ENCODE assay signal across 15 cellular contexts in genomic region chr5:175904577-175904976, GRCh38. TPM values are rescaled to one million over a fixed set of nuclear protein-coding genes. Genes with fewer than 3 reads are reported as not detected.
DNase-seq lines count a peak whose midpoint lies in the region; ATAC-seq, FAIRE-seq and TF ChIP-seq lines count a peak whose summit lies in the region.
"Not testable (repeated sequence)": the region's sequence is repeated elsewhere in the genome, so short reads cannot be mapped to it uniquely, and the experiment has no call there.
"Had no signal": no experiment of that assay in that cellular context is flagged by ENCODE, and none has a peak within 500 bp of the region (broad histone marks: within the 10 kb centered on the region; RNA-seq: fewer than 3 reads in every experiment).

No MANE protein-coding gene starts in this region.

- H3K27me3 ChIP-seq in GM23338 (ENCODE audit: insufficient read depth); PC-3 (ENCODE audit: low read length); H1 (replicated peaks in 1 of 4; ENCODE audit: control insufficient read depth in 3 of 4, extremely low read depth in 1 of 4, insufficient read depth in 3 of 4, low read length in 3 of 4); osteoblast (ENCODE audit: insufficient read depth, low read length): not testable (repeated sequence)

- H2AK5ac ChIP-seq in H1 (ENCODE audit: low read depth, low read length) = not testable (repeated sequence)

- not testable (repeated sequence) for H2BK120ac ChIP-seq in H1 (replicated peaks; ENCODE audit: low read depth, low read length)

- not testable (repeated sequence) for H3K9me2 ChIP-seq in GM23338 (ENCODE audit: insufficient read depth); PC-3 (replicated peaks; ENCODE audit: low read length)

- H3K27me3 Mint-ChIP-seq in GM23338 (ENCODE audit: insufficient read depth, low read depth, poor library complexity); activated naive CD4-positive, alpha-beta T cell treated with anti-CD3 and anti-CD28 coated beads, Interleukin-2, amount 10 ng/mL, durations not matched to agents 7 days and 5 days; glutamatergic neuron (ENCODE audit: unreplicated experiment): not testable (repeated sequence)

- not testable (repeated sequence) for H2BK20ac ChIP-seq in H1 (ENCODE audit: low read length)

- H2BK5ac ChIP-seq in H1 (ENCODE audit: low read depth, low read length) = not testable (repeated sequence)

- TF ChIP-seq CTCF in A549 (IDR thresholded peaks at IDR 0.05) = peak; percentile 37; the same call in 2 of the 3 replicates
- peak; percentile 36 to 60; a peak in 3 of 4 replicates for TF ChIP-seq CTCF in GM23338 (conservative IDR thresholded peaks at IDR 0.05; ENCODE audit: low read depth in 2 of 2)
- peak; percentile 32; the same call in 1 of the 2 replicates for TF ChIP-seq CTCF in PC-3 (conservative IDR thresholded peaks at IDR 0.05; ENCODE audit: low read depth, low read length)
- TF ChIP-seq CTCF in H1 (IDR thresholded peaks at IDR 0.05; ENCODE audit: control extremely low read depth in 1 of 3, insufficient read depth in 1 of 3, low read depth in 1 of 3, low read length in 3 of 3) = not testable (repeated sequence)
- TF ChIP-seq CTCF in glutamatergic neuron (IDR thresholded peaks at IDR 0.05; ENCODE audit: partially characterized antibody, unreplicated experiment) = peak; percentile 38
- peak; percentile 29 for TF ChIP-seq CTCF in osteoblast (IDR thresholded peaks at IDR 0.05; ENCODE audit: extremely low read depth, low read depth, low read length)

- CTCF ChIA-PET in A549 (lab: Yijun Ruan, JAX) = interaction anchor here (0.6 to 1.8 kb wide), 4 partner anchors 9 to 175 kb away, joined by 3 to 9 read pairs (median 6); no protein-coding TSS in a partner anchor
- CTCF ChIA-PET in PC-3 (lab: Charles Lee) = not testable (repeated sequence)
- CTCF ChIA-PET in activated naive CD4-positive, alpha-beta T cell treated with anti-CD3 and anti-CD28 coated beads, Interleukin-2, amount 10 ng/mL, durations not matched to agents 7 days and 5 days (lab: Charles Lee) = interaction anchor here (1.2 kb wide), 1 partner anchor 175 kb away, joined by 4 read pairs; no protein-coding TSS in a partner anchor
- CTCF ChIA-PET in H1 (lab: Charles Lee; ENCODE audit: partially characterized antibody) = interaction anchor here (0.6 to 1.9 kb wide), 6 partner anchors 10 to 175 kb away, joined by 3 to 9 read pairs (median 3); no protein-coding TSS in a partner anchor

- POLR2A ChIA-PET in A549 (lab: Yijun Ruan, JAX); PC-3 (lab: Charles Lee; ENCODE audit: unreplicated experiment); H1 (lab: Charles Lee; ENCODE audit: partially characterized antibody): not testable (repeated sequence)

- H3K56ac ChIP-seq in H1 (replicated peaks; ENCODE audit: insufficient read length, low read depth, low read length) = not testable (repeated sequence)

- not testable (repeated sequence) for H3K4me2 ChIP-seq in A549; GM23338; PC-3 (ENCODE audit: low read length); H1 (ENCODE audit: insufficient read depth in 1 of 2, low read depth in 2 of 2, low read length in 2 of 2); osteoblast (ENCODE audit: insufficient read depth, low read length)

- WGBS in A549 (ENCODE audit: missing lambda C conversion rate) = 29% methylated on average over 1 of the region's 1 CpG
- WGBS in H1 (ENCODE audit: extremely low coverage in 1 of 2, insufficient coverage in 1 of 2, insufficient read length in 1 of 2, insufficient replicate concordance in 2 of 2, low coverage in 1 of 2, low lambda C conversion rate in 2 of 2, missing lambda C conversion rate in 1 of 2), 2 experiments = 36% methylated on average over 1 of the region's 1 CpG; no CpG with 5 or more reads in 1 of the 2 experiments

- not testable (repeated sequence) for H3K9me3 Mint-ChIP-seq in GM23338; activated naive CD4-positive, alpha-beta T cell treated with anti-CD3 and anti-CD28 coated beads, Interleukin-2, amount 10 ng/mL, durations not matched to agents 7 days and 5 days; glutamatergic neuron (ENCODE audit: unreplicated experiment)

- not testable (repeated sequence) for H3K18ac ChIP-seq in H1 (ENCODE audit: extremely low read depth, low read length)

- not testable (repeated sequence) for H3K79me1 ChIP-seq in H1 (ENCODE audit: low read depth, low read length)

- H3K27ac ChIP-seq in A549 = peak overlapping the region in 1 of 2 experiments; percentile 60; a peak in 1 of 6 replicates
- H3K27ac ChIP-seq in GM23338 (ENCODE audit: low read depth); PC-3 (ENCODE audit: low read length); H1 (ENCODE audit: low read depth, low read length); osteoblast (ENCODE audit: low read depth, low read length): not testable (repeated sequence)

- TF ChIP-seq POLR2A in A549 (IDR thresholded peaks at IDR 0.05; ENCODE audit: low read length); H1 (IDR thresholded peaks at IDR 0.05; ENCODE audit: control extremely low read depth in 1 of 2, low read depth in 2 of 2, low read length in 2 of 2): not testable (repeated sequence)

- not testable (repeated sequence) for FAIRE-seq in A549 (lab: Jason Lieb, UNC)
- peak; percentile 42 for FAIRE-seq in H1 (lab: Jason Lieb, UNC)

- not testable (repeated sequence) for H3K4ac ChIP-seq in H1 (replicated peaks; ENCODE audit: insufficient read length, low read depth, low read length)

- not testable (repeated sequence) for H3K14ac ChIP-seq in H1 (ENCODE audit: insufficient read length)

- not testable (repeated sequence) for H4K91ac ChIP-seq in H1 (replicated peaks; ENCODE audit: insufficient read length, low read length)

- H3K4me1 Mint-ChIP-seq in GM23338 = peaks cover 15% of the 10 kb centered on the region
- not testable (repeated sequence) for H3K4me1 Mint-ChIP-seq in activated naive CD4-positive, alpha-beta T cell treated with anti-CD3 and anti-CD28 coated beads, Interleukin-2, amount 10 ng/mL, durations not matched to agents 7 days and 5 days; glutamatergic neuron (ENCODE audit: low read depth, unreplicated experiment)

- H3K23ac ChIP-seq in H1 (ENCODE audit: insufficient read length) = not testable (repeated sequence)

- H3F3A ChIP-seq in GM23338 (replicated peaks; ENCODE audit: low read depth); PC-3 (ENCODE audit: low read length, unreplicated experiment): not testable (repeated sequence)

- H4K5ac ChIP-seq in H1 (ENCODE audit: insufficient read length, low read depth, low read length) = not testable (repeated sequence)

- TF ChIP-seq RAD21 in A549 (conservative IDR thresholded peaks at IDR 0.05 in 1 of 2, IDR thresholded peaks at IDR 0.05 in 1 of 2) = peak; percentile 23 to 24; a peak in 2 of 5 replicates
- peak in 1 of 2 experiments; percentile 13; a peak in 1 of 4 replicates for TF ChIP-seq RAD21 in H1 (IDR thresholded peaks at IDR 0.05 in 1 of 2, conservative IDR thresholded peaks at IDR 0.05 in 1 of 2; ENCODE audit: low read depth in 2 of 2, low read length in 2 of 2)

- TF ChIP-seq EP300 in A549 (IDR thresholded peaks at IDR 0.05); H1 (IDR thresholded peaks at IDR 0.05; ENCODE audit: borderline replicate concordance in 1 of 2, low read depth in 2 of 2, low read length in 2 of 2): not testable (repeated sequence)

- H3K4me3 Mint-ChIP-seq in GM23338; activated naive CD4-positive, alpha-beta T cell treated with anti-CD3 and anti-CD28 coated beads, Interleukin-2, amount 10 ng/mL, durations not matched to agents 7 days and 5 days; glutamatergic neuron (ENCODE audit: unreplicated experiment): not testable (repeated sequence)

- not testable (repeated sequence) for H3K36me3 ChIP-seq in GM23338 (ENCODE audit: insufficient read depth); PC-3 (ENCODE audit: low read depth, low read length); H1 (ENCODE audit: control insufficient read depth in 2 of 4, insufficient read depth in 4 of 4, low read length in 3 of 4); osteoblast (ENCODE audit: insufficient read depth, low read length)

- H3K23me2 ChIP-seq in H1 (ENCODE audit: low read depth, low read length) = not testable (repeated sequence)

- not testable (repeated sequence) for H2BK15ac ChIP-seq in H1 (ENCODE audit: low read length)

- H3K4me3 ChIP-seq in A549; GM23338; PC-3 (ENCODE audit: low read length); H1 (ENCODE audit: extremely low read depth in 1 of 4, insufficient read depth in 2 of 4, low read depth in 3 of 4, low read length in 4 of 4); osteoblast (ENCODE audit: insufficient read depth, low read length): not testable (repeated sequence)

- H4K8ac ChIP-seq in H1 (ENCODE audit: extremely low read depth, insufficient read depth, low read length) = not testable (repeated sequence)

- H3K9me3 ChIP-seq in A549; PC-3 (ENCODE audit: low read length); H1 (ENCODE audit: insufficient read depth in 2 of 2, low read depth in 1 of 2, low read length in 1 of 2); osteoblast (ENCODE audit: low read depth, low read length): not testable (repeated sequence)

- H3K9ac ChIP-seq in PC-3 (ENCODE audit: low read length); H1 (replicated peaks in 1 of 4; ENCODE audit: extremely low read depth in 1 of 4, low read depth in 3 of 4, low read length in 3 of 4): not testable (repeated sequence)

- not testable (repeated sequence) for H3K79me2 ChIP-seq in GM23338 (replicated peaks; ENCODE audit: insufficient read depth); PC-3 (ENCODE audit: low read length); H1 (ENCODE audit: control insufficient read depth in 1 of 2, insufficient read depth in 2 of 2, low read length in 2 of 2); osteoblast (ENCODE audit: insufficient read depth, low read length)

- H2BK12ac ChIP-seq in H1 (ENCODE audit: low read depth, low read length) = not testable (repeated sequence)

- not testable (repeated sequence) for H4K20me1 ChIP-seq in GM23338 (replicated peaks; ENCODE audit: insufficient read depth); PC-3 (ENCODE audit: low read length); H1 (replicated peaks in 1 of 2; ENCODE audit: control insufficient read depth in 1 of 2, insufficient read depth in 2 of 2, low read length in 2 of 2); osteoblast (ENCODE audit: insufficient read depth, low read length)

- not testable (repeated sequence) for H3K4me1 ChIP-seq in A549; GM23338 (ENCODE audit: insufficient read depth); PC-3 (ENCODE audit: insufficient read depth, low read length); H1 (replicated peaks in 1 of 4; ENCODE audit: control insufficient read depth in 3 of 4, insufficient read depth in 4 of 4, low read length in 3 of 4); osteoblast (ENCODE audit: insufficient read depth, low read length)

- H3K36me3 Mint-ChIP-seq in GM23338 (ENCODE audit: low read depth); activated naive CD4-positive, alpha-beta T cell treated with anti-CD3 and anti-CD28 coated beads, Interleukin-2, amount 10 ng/mL, durations not matched to agents 7 days and 5 days; glutamatergic neuron (ENCODE audit: unreplicated experiment): not testable (repeated sequence)

- not testable (repeated sequence) for H3K27ac Mint-ChIP-seq in GM23338; activated naive CD4-positive, alpha-beta T cell treated with anti-CD3 and anti-CD28 coated beads, Interleukin-2, amount 10 ng/mL, durations not matched to agents 7 days and 5 days; glutamatergic neuron (ENCODE audit: unreplicated experiment)

- not testable (repeated sequence) for BruUV-seq in PC-3 (replicated peaks; lab: Mats Ljungman, UMichigan)

- ATAC-seq in A549 (peak; percentile 72 to 90; a peak in 4 of 6 replicates), GM23338 (peak; percentile 59), PC-3 (peak; percentile 63)

- not testable (repeated sequence) for DNase-seq in A549 (ENCODE audit: low read depth in 1 of 2, low spot score in 1 of 2); GM23338 (ENCODE audit: low spot score); PC-3; glutamatergic neuron; osteoblast (ENCODE audit: insufficient read length, low spot score, missing footprints)
- DNase-seq in EH (ENCODE audit: low read depth) (peak; percentile 25), H1 (ENCODE audit: low read depth in 1 of 2, low spot score in 2 of 2) (peak in 1 of 2 experiments; percentile 42)
- DNase-seq in activated naive CD4-positive, alpha-beta T cell treated with anti-CD3 and anti-CD28 coated beads, Interleukin-2, amount 10 ng/mL, durations not matched to agents 7 days and 5 days = peak; percentile 20

- not testable (repeated sequence) for H2AFZ ChIP-seq in GM23338; PC-3 (ENCODE audit: low read length); H1 (ENCODE audit: low read length); osteoblast (ENCODE audit: low read length)

- intact Hi-C loops in PC-3 (cut with micrococcal nuclease) = loop anchor here (1.0 kb wide), 1 partner anchor 174 kb away; no protein-coding TSS in a partner anchor

RNA-seq across cellular contexts. Expression of gene CPLX2, which starts 33.2 kb away (rescaled TPM):
- polyA plus RNA-seq in A549 (2011; rRNA removed) (365 and 415 TPM in 2 replicates), A549 (2017; fragmentation: RNase III; extraction: RNeasy Plus Mini Kit Qiagen cat#74134 plus additional on column Dnase treatment) (360 to 395 TPM (median 360 TPM) in 3 replicates), GM23338 (2016; fragmentation: Nextera tagmentation; extraction: Ambion mirVana) (2.1 and 2.3 TPM in 2 replicates), H1 (2011; rRNA removed) (0.28 and 0.35 TPM in 2 replicates)
- polyA plus RNA-seq in A549 (2012; cell fraction: cytosol; rRNA removed) = 262 and 269 TPM in 2 replicates
- 257 and 259 TPM in 2 replicates for polyA plus RNA-seq in A549 (2012; cell fraction: nucleus; rRNA removed)
- polyA minus RNA-seq in A549 (2011; rRNA and poly(A)+ RNA removed) = 372 and 391 TPM in 2 replicates
- total RNA-seq in GM23338 (2014; rRNA removed; shearing (Covaris generic)) = 0.45 and 0.66 TPM in 2 replicates
- total RNA-seq in PC-3 (2014; rRNA removed) (0.26 and 0.58 TPM in 2 replicates), glutamatergic neuron (ENCODE audit: unreplicated experiment) (162 TPM), osteoblast (not detected in 2 replicates)
- 0.32 and 0.42 TPM in 2 replicates for total RNA-seq in H1 (2021; fragmentation: NEBNext Ultra II Directional; extraction: Animal tissue kit (Norgen Biotek cat#: 25700))
- 0.40 TPM for polyA plus RNA-seq in H1 (2011; cell fraction: cytosol; rRNA removed)
- 0.24 TPM for polyA plus RNA-seq in H1 (2011; cell fraction: nucleus; rRNA removed)
- 0.39 to 1.3 TPM (median 0.99 TPM) in 4 replicates for polyA plus RNA-seq in H1 (2012, experiment 1 of 2)
- polyA plus RNA-seq in H1 (2012, experiment 2 of 2) = 0.55 TPM
- polyA plus RNA-seq in H1 (2013, experiment 1 of 2) = 0.14 TPM
- 0.18 TPM for polyA plus RNA-seq in H1 (2013, experiment 2 of 2)
- 0.32 and 0.37 TPM in 2 replicates for polyA minus RNA-seq in H1 (2011; rRNA and poly(A)+ RNA removed)
- not detected for polyA minus RNA-seq in H1 (2011; cell fraction: cytosol; rRNA and poly(A)+ RNA removed)
- polyA minus RNA-seq in H1 (2011; cell fraction: nucleus; rRNA and poly(A)+ RNA removed) = not detected
- total RNA-seq: activated CD8-positive, alpha-beta memory T cell treated with anti-CD3 and anti-CD28 coated beads for 36 hours; CD4-positive, alpha-beta T cell; left cardiac atrium; mesenteric fat pad; naive thymus-derived CD4-positive, alpha-beta T cell; sciatic nerve; T-cell had no signal
- polyA plus RNA-seq: naive thymus-derived CD4-positive, alpha-beta T cell had no signal

Comparison
In these comparisons a context has a peak if more than half of its experiments do, and no peak if none do; other contexts are left out.
1. RNA of gene CPLX2, which starts 33.2 kb away (total RNA-seq): 162 TPM in glutamatergic neuron (single experiment); 0.45 to 0.66 TPM in GM23338, 0.32 to 0.42 TPM in H1, 0.26 to 0.58 TPM in PC-3 and not detected in osteoblast; every median in the first group is over 10 times any median in the second.
2. Peak in every context shown above with its lines, with median percentiles within 50 percentile points of each other: ATAC-seq.